In the genomic region with DNA sequence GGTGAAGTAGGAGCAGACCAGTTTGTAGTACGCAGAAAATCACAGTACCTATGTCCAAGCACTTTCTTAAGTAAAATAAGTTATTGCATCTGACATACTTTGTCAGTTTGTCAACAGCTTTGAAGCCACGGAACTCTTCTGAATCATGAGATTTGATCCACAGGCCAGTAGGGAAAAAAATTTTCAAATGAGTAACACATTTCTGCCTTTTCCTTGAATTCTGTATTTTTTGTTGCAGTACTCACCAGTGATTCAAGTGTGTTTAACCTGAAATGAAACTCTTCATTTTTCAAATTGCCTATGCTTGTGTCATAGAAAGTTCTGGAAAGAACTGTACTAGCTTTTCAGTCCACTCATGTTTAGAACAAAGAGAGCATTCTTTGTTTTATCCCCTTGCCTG, we compare ENCODE assay signal across 21 cellular contexts.
DNase-seq lines count a peak whose midpoint lies in the region; ATAC-seq and TF ChIP-seq lines count a peak whose summit lies in the region.
"Had no signal": no experiment of that assay in that cellular context is flagged by ENCODE, and none has a peak within 500 bp of the region (broad histone marks: within the 10 kb centered on the region; RNA-seq: fewer than 3 reads in every experiment).

No MANE protein-coding gene starts in this region.

- CTCF ChIA-PET in IMR-90 (lab: Yijun Ruan, JAX) = interaction anchor here (0.6 kb wide), 1 partner anchor 23 kb away, joined by 3 read pairs; no protein-coding TSS in a partner anchor

- no peak overlapping the region for H4K91ac ChIP-seq in IMR-90 (ENCODE audit: insufficient read depth, low read depth, low read length)

- no peak overlapping the region for H3K18ac ChIP-seq in IMR-90 (ENCODE audit: low read depth, low read length)

- DNase-seq in AG10803 (ENCODE audit: low read depth) (peak; percentile 2), IMR-90 (peak; percentile 44), astrocyte of the hippocampus (ENCODE audit: low read depth, low spot score) (peak; percentile 64), iris pigment epithelial cell (ENCODE audit: low read depth) (peak; percentile 36), H4 (ENCODE audit: low spot score) (no peak), SKM-1 treated with dmso at 0.1 percent for 144 hours (lab: John Stamatoyannopoulos, UW; ENCODE audit: unreplicated experiment) (no peak), esophagus muscularis mucosa (ENCODE audit: extremely low spot score) (no peak)
- DNase-seq: ACHN; activated CD4-positive, alpha-beta T cell treated with anti-CD3 and anti-CD28 coated beads for 48 hours; activated CD8-positive, alpha-beta memory T cell treated with anti-CD3 and anti-CD28 coated beads, Interleukin-2, amount 10 ng/mL, durations not matched to agents 7 days and 5 days; brain microvascular endothelial cell; cortex of kidney; Kasumi-1; NCI-H2107; NCI-H524; sigmoid colon; T-cell had no signal

- no peak for TF ChIP-seq RAD21 in IMR-90 (IDR thresholded peaks at IDR 0.05; ENCODE audit: low read length)

- intact Hi-C loops in IMR-90 (cut with micrococcal nuclease) (no loop called here), esophagus muscularis mucosa (cut with DNase I) (no loop called here)

- TF ChIP-seq EP300 in esophagus muscularis mucosa (IDR thresholded peaks at IDR 0.05) = no peak

- H2BK5ac ChIP-seq in IMR-90 (ENCODE audit: low read depth, low read length, poor library complexity, severe bottlenecking) = no peak overlapping the region

- H2BK120ac ChIP-seq in IMR-90 (ENCODE audit: low read depth, low read length) = no peak overlapping the region

- H3K27ac ChIP-seq in IMR-90 (ENCODE audit: insufficient read depth, low read length) (no peak overlapping the region), esophagus muscularis mucosa (replicated peaks in 1 of 4) (no peak overlapping the region)
- H3K27ac ChIP-seq: brain microvascular endothelial cell, parathyroid adenoma, sigmoid colon, suprapubic skin had no signal

- no peak overlapping the region for H2AK9ac ChIP-seq in IMR-90 (replicated peaks; ENCODE audit: low read depth, low read length, poor library complexity)

- H3K4ac ChIP-seq in IMR-90 (ENCODE audit: low read depth, low read length) = no peak overlapping the region

- H3K4me3 ChIP-seq in AG10803 (ENCODE audit: low read length) (no peak overlapping the region), IMR-90 (ENCODE audit: insufficient read depth, low read depth, low read length) (no peak overlapping the region), esophagus muscularis mucosa (no peak overlapping the region)
- H3K4me3 ChIP-seq: sigmoid colon, suprapubic skin had no signal

- ATAC-seq in IMR-90 (ENCODE audit: low read depth) (peak; percentile 46), GM21381 (IDR thresholded peaks at IDR 0.05; ENCODE audit: unreplicated experiment) (no peak)
- ATAC-seq: activated CD8-positive, alpha-beta memory T cell treated with anti-CD3 and anti-CD28 coated beads, Interleukin-2, amount 10 ng/mL, durations not matched to agents 7 days and 5 days; left lobe of liver; T-cell had no signal

- no TSS peak for BruUV-seq in IMR-90 (replicated peaks; lab: Mats Ljungman, UMichigan)

- TF ChIP-seq POLR2A in IMR-90 (IDR thresholded peaks at IDR 0.05; ENCODE audit: low read depth, low read length) = no peak
- TF ChIP-seq POLR2A in esophagus muscularis mucosa (IDR thresholded peaks at IDR 0.05; ENCODE audit: low read depth) = no peak

- no peak overlapping the region for H3K14ac ChIP-seq in IMR-90 (replicated peaks; ENCODE audit: low read depth, low read length)

- no peaks in the 10 kb centered on the region for H4K20me1 ChIP-seq in IMR-90 (ENCODE audit: insufficient read depth, low read length)

- no peak overlapping the region for H2BK15ac ChIP-seq in IMR-90 (ENCODE audit: low read depth, low read length)

- dilution Hi-C loops in IMR-90 (cut with HindIII; ENCODE audit: low sequenced_read_pairs, unreplicated experiment) = no loop called here

- in situ Hi-C loops in IMR-90 (cut with MboI; ENCODE audit: low sequenced_read_pairs) = no loop called here

- H3K36me3 ChIP-seq in IMR-90 (ENCODE audit: control insufficient read depth, insufficient read depth, low read length) (no peaks in the 10 kb centered on the region), esophagus muscularis mucosa (no peaks in the 10 kb centered on the region)
- H3K36me3 ChIP-seq: brain microvascular endothelial cell, sigmoid colon, suprapubic skin had no signal

- no peaks in the 10 kb centered on the region for H3K79me1 ChIP-seq in IMR-90 (ENCODE audit: low read depth in 1 of 2, low read length in 2 of 2)

- H3K56ac ChIP-seq in IMR-90 (ENCODE audit: extremely low read depth, insufficient read depth, low read length) = no peak overlapping the region

- H2AFZ ChIP-seq in IMR-90 (replicated peaks; ENCODE audit: low read length, poor library complexity) = no peak overlapping the region
- H2AFZ ChIP-seq: parathyroid adenoma had no signal

- H3K4me1 ChIP-seq in IMR-90 (ENCODE audit: control insufficient read depth, insufficient read depth, low read length) (no peaks in the 10 kb centered on the region), esophagus muscularis mucosa (no peaks in the 10 kb centered on the region)
- H3K4me1 ChIP-seq: parathyroid adenoma, sigmoid colon, suprapubic skin had no signal

- WGBS in IMR-90 (ENCODE audit: extremely low coverage in 2 of 2, insufficient read length in 1 of 2), 2 experiments = no CpG with 5 or more reads among the region's 2 CpGs
- 74% methylated on average over 2 of the region's 2 CpGs for WGBS in esophagus muscularis mucosa

- POLR2A ChIA-PET in IMR-90 (lab: Charles Lee; ENCODE audit: unreplicated experiment) = no interaction called here

- no peak for TF ChIP-seq CTCF in AG10803 (conservative IDR thresholded peaks at IDR 0.05; ENCODE audit: low read length)
- no peak for TF ChIP-seq CTCF in IMR-90 (conservative IDR thresholded peaks at IDR 0.05; ENCODE audit: low read depth, low read length)
- no peak for TF ChIP-seq CTCF in esophagus muscularis mucosa (IDR thresholded peaks at IDR 0.05)

- no peak overlapping the region for H3K9ac ChIP-seq in IMR-90 (ENCODE audit: low read depth, low read length)
- H3K9ac ChIP-seq: parathyroid adenoma had no signal

- H3K9me3 ChIP-seq in IMR-90 (ENCODE audit: control insufficient read depth, insufficient read depth, low read length) (peaks cover 16% of the 10 kb centered on the region), esophagus muscularis mucosa (peaks cover 0 to 5% (median 0%) of the 10 kb centered on the region in 4 donors)
- H3K9me3 ChIP-seq: suprapubic skin had no signal

- H3K23ac ChIP-seq in IMR-90 (ENCODE audit: low read depth, low read length) = no peak overlapping the region

- H2AK5ac ChIP-seq in IMR-90 (ENCODE audit: low read depth, low read length) = no peak overlapping the region

- no peaks in the 10 kb centered on the region for H3K27me3 ChIP-seq in IMR-90 (ENCODE audit: control insufficient read depth, insufficient read depth, low read length)
- peaks cover 0 to 6% (median 0%) of the 10 kb centered on the region in 4 donors for H3K27me3 ChIP-seq in esophagus muscularis mucosa
- H3K27me3 ChIP-seq: brain microvascular endothelial cell, suprapubic skin had no signal

- no peak overlapping the region for H4K5ac ChIP-seq in IMR-90 (ENCODE audit: low read depth, low read length)

- H3K4me2 ChIP-seq in IMR-90 (ENCODE audit: low read depth, low read length) = no peak overlapping the region

- no peak overlapping the region for H2BK20ac ChIP-seq in IMR-90 (ENCODE audit: low read depth, low read length)

- no peak overlapping the region for H4K8ac ChIP-seq in IMR-90 (ENCODE audit: low read depth in 2 of 2, low read length in 2 of 2)

- H3K9me1 ChIP-seq in IMR-90 (ENCODE audit: insufficient read depth, low read length) = no peaks in the 10 kb centered on the region

TF ChIP-seq in IMR-90, 13 proteins besides CTCF, POLR2A, EP300 and RAD21:
- TF ChIP-seq ELK1 (IDR thresholded peaks at IDR 0.05; ENCODE audit: borderline replicate concordance, low read depth, low read length) (no peak), SMC3 (IDR thresholded peaks at IDR 0.05; ENCODE audit: low read depth, low read length) (no peak), RCOR1 (IDR thresholded peaks at IDR 0.05; ENCODE audit: insufficient replicate concordance, low read length) (no peak), CHD1 (IDR thresholded peaks at IDR 0.05; ENCODE audit: low read depth, low read length) (no peak), BHLHE40 (IDR thresholded peaks at IDR 0.05; ENCODE audit: low read depth, low read length) (no peak), MAZ (IDR thresholded peaks at IDR 0.05; ENCODE audit: borderline replicate concordance, low read depth, low read length) (no peak), USF2 (IDR thresholded peaks at IDR 0.05; ENCODE audit: low read depth, low read length) (no peak), FOS (IDR thresholded peaks at IDR 0.05; ENCODE audit: low read depth, low read length) (no peak), MAFK (IDR thresholded peaks at IDR 0.05; ENCODE audit: low read depth, low read length) (no peak), CEBPB (IDR thresholded peaks at IDR 0.05; ENCODE audit: low read depth, low read length) (no peak), NFE2L2 (IDR thresholded peaks at IDR 0.05; ENCODE audit: low read depth, low read length) (no peak), RFX5 (IDR thresholded peaks at IDR 0.05; ENCODE audit: low read depth, low read length) (no peak), MXI1 (IDR thresholded peaks at IDR 0.05; ENCODE audit: borderline replicate concordance, low read depth, low read length) (no peak)

Comparison
In these comparisons a context has a peak if more than half of its experiments do, and no peak if none do; other contexts are left out.
1. DNase-seq: peak in AG10803 (single experiment), IMR-90 (single experiment), astrocyte of the hippocampus (single experiment) and iris pigment epithelial cell (single experiment); none in H4 (single experiment), SKM-1 treated with dmso at 0.1 percent for 144 hours (single experiment) and esophagus muscularis mucosa (single experiment).